Comparison of ENCODE assay signal across 2 cellular contexts in genomic region chr1:232990176-232990723, GRCh38.
TF ChIP-seq lines count a peak whose summit lies in the region.

No MANE protein-coding gene starts in this region.

TF ChIP-seq in GM23338, 12 proteins besides CTCF, POLR2A, EP300 and RAD21:
- TF ChIP-seq ZNF331 (CRISPR knock-in tag; IDR thresholded peaks at IDR 0.05; ENCODE audit: low read depth) (no peak), STAT1 (IDR thresholded peaks at IDR 0.05; ENCODE audit: unreplicated experiment) (no peak), NANOG (IDR thresholded peaks at IDR 0.05; ENCODE audit: borderline replicate concordance) (no peak), EZH2 (IDR thresholded peaks at IDR 0.05; ENCODE audit: low read depth, unreplicated experiment) (no peak), ZNF114 (CRISPR knock-in tag; IDR thresholded peaks at IDR 0.05) (no peak), ZNF462 (CRISPR knock-in tag; IDR thresholded peaks at IDR 0.05) (no peak), POLR2AphosphoS5 (IDR thresholded peaks at IDR 0.05; ENCODE audit: low read depth) (no peak), ETS1 (IDR thresholded peaks at IDR 0.05) (no peak), JUNB (IDR thresholded peaks at IDR 0.05; ENCODE audit: unreplicated experiment) (no peak), EZH2phosphoT487 (IDR thresholded peaks at IDR 0.05; ENCODE audit: unreplicated experiment) (no peak)

TF ChIP-seq in K562, 482 proteins besides CTCF, POLR2A, EP300 and RAD21:
- TF ChIP-seq GMEB1 (CRISPR knock-in tag; IDR thresholded peaks at IDR 0.05) (no peak), ZNF395 (CRISPR knock-in tag; IDR thresholded peaks at IDR 0.05) (no peak), ZNF24 (IDR thresholded peaks at IDR 0.05) (no peak), USF2 (CRISPR knock-in tag; IDR thresholded peaks at IDR 0.05) (no peak), ZBTB17 (CRISPR knock-in tag; IDR thresholded peaks at IDR 0.05) (peak; percentile 89), TGIF2 (CRISPR knock-in tag; IDR thresholded peaks at IDR 0.05) (no peak), FOXA1 (IDR thresholded peaks at IDR 0.05; ENCODE audit: borderline replicate concordance) (no peak)
TF ChIP-seq in K562: peak in this region for 1.
